15 cellular contexts compared by ENCODE assay signal in genomic region chr17:60178180-60178579, GRCh38. TPM values are rescaled to one million over a fixed set of nuclear protein-coding genes. Genes with fewer than 3 reads are reported as not detected.
DNase-seq lines count a peak whose midpoint lies in the region; TF ChIP-seq lines count a peak whose summit lies in the region.
"Not testable (repeated sequence)": the region's sequence is repeated elsewhere in the genome, so short reads cannot be mapped to it uniquely, and the experiment has no call there.
"Had no signal": no experiment of that assay in that cellular context is flagged by ENCODE, and none has a peak within 500 bp of the region (broad histone marks: within the 10 kb centered on the region; RNA-seq: fewer than 3 reads in every experiment).

No MANE protein-coding gene starts in this region.

- not testable (repeated sequence) for H3K9me3 Mint-ChIP-seq in osteocyte (ENCODE audit: unreplicated experiment)

- TF ChIP-seq CTCF in osteocyte (IDR thresholded peaks at IDR 0.05) = not testable (repeated sequence)

- peaks cover 26% of the 10 kb centered on the region for H3K36me3 Mint-ChIP-seq in osteocyte (ENCODE audit: unreplicated experiment)

- not testable (repeated sequence) for H3K27me3 Mint-ChIP-seq in osteocyte (ENCODE audit: unreplicated experiment)

- DNase-seq in DMS79 (lab: John Stamatoyannopoulos, UW) = peak; percentile 29
- DNase-seq in NCI-H1105 (lab: John Stamatoyannopoulos, UW) = peak; percentile 23
- DNase-seq in NCI-H187 (lab: John Stamatoyannopoulos, UW) = peak; percentile 8 to 47
- peak; percentile 33 for DNase-seq in NCI-H2107 (lab: John Stamatoyannopoulos, UW)
- DNase-seq in NCI-H2196 treated with DMSO at 0.1 percent for 48 hours (lab: John Stamatoyannopoulos, UW; ENCODE audit: unreplicated experiment) = peak; percentile 46
- DNase-seq in NCI-H526 treated with DMSO at 0.1 percent for 48 hours (lab: John Stamatoyannopoulos, UW) = peak; percentile 58
- DNase-seq in SHP77 treated with DMSO at 0.1 percent for 48 hours (lab: John Stamatoyannopoulos, UW) = peak; percentile 23
- DNase-seq in osteocyte (ENCODE audit: extremely low spot score, unreplicated experiment) = peak; percentile 36

- not testable (repeated sequence) for H3K27ac Mint-ChIP-seq in osteocyte (ENCODE audit: unreplicated experiment)

- not testable (repeated sequence) for H3K4me3 Mint-ChIP-seq in osteocyte (ENCODE audit: unreplicated experiment)

- H3K4me1 Mint-ChIP-seq in osteocyte (ENCODE audit: unreplicated experiment) = not testable (repeated sequence)

RNA-seq across cellular contexts. Expression of gene CA4, which starts 28.4 kb away (rescaled TPM):
- total RNA-seq in osteocyte = not detected in 2 replicates
- total RNA-seq: CD4-positive, CD25-positive, alpha-beta regulatory T cell; HepG2; HFFc6; HT1080; M059J; NCI-H460; T-helper 1 cell treated with Interleukin-12 subunit alpha and Interleukin-12 subunit beta and Interleukin-4 antibody, amounts not matched to agents 30 ng/mL and 1 ng/mL, for 36 hours had no signal

Comparison
In these comparisons a context has a peak if more than half of its experiments do, and no peak if none do; other contexts are left out.
1. Peak in every context shown above with its lines: DNase-seq.